Comparison of ENCODE assay signal across 8 cellular contexts in genomic region chr2:97662895-97663625, GRCh38. TPM values are rescaled to one million over a fixed set of nuclear protein-coding genes. Genes with fewer than 3 reads are reported as not detected.
DNase-seq lines count a peak whose midpoint lies in the region; ATAC-seq and TF ChIP-seq lines count a peak whose summit lies in the region.

No MANE protein-coding gene starts in this region.

- TF ChIP-seq CTCF in right atrium auricular region (IDR thresholded peaks at IDR 0.05): no peak
- no peak for TF ChIP-seq CTCF in vagina (IDR thresholded peaks at IDR 0.05)

- intact Hi-C loops in vagina (cut with DNase I): no loop called here

- in situ Hi-C loops in G401 (cut with HindIII; ENCODE audit: low sequenced_read_pairs): no loop called here

- peaks cover 23% of the 10 kb centered on the region for H3K4me1 Mint-ChIP-seq in T-helper 1 cell treated with Interleukin-12 subunit alpha and Interleukin-12 subunit beta and Interleukin-4 antibody, amounts not matched to agents 30 μg/mL and 1 μg/mL, for 36 hours (ENCODE audit: low read depth)

- H3K9me3 ChIP-seq in right atrium auricular region: no peaks in the 10 kb centered on the region
- no peaks in the 10 kb centered on the region for H3K9me3 ChIP-seq in vagina

- H3K27ac Mint-ChIP-seq in T-helper 1 cell treated with Interleukin-12 subunit alpha and Interleukin-12 subunit beta and Interleukin-4 antibody, amounts not matched to agents 30 μg/mL and 1 μg/mL, for 36 hours: peak overlapping the region; percentile 98

- peak in 1 of 2 donors; percentile 17 for TF ChIP-seq POLR2A in vagina (IDR thresholded peaks at IDR 0.05)

- H3K27ac ChIP-seq in angular gyrus (ENCODE audit: low read depth, low read length) (peak overlapping the region; percentile 86), right atrium auricular region (peak overlapping the region; percentile 96 to 99), rectal smooth muscle tissue (ENCODE audit: low read depth, low read length) (peak overlapping the region; percentile 59), vagina (peak overlapping the region; percentile 97)

- DNase-seq in G401 (ENCODE audit: low spot score): peak; percentile 78
- DNase-seq in KG1 (lab: John Stamatoyannopoulos, UW): peak; percentile 20
- DNase-seq in right atrium auricular region (ENCODE audit: low spot score): peak; percentile 80
- no peak for DNase-seq in vagina (ENCODE audit: extremely low spot score in 2 of 2)

- H3K27me3 ChIP-seq in right atrium auricular region (no peaks in the 10 kb centered on the region), rectal smooth muscle tissue (ENCODE audit: control insufficient read depth, insufficient read depth, low read length) (no peaks in the 10 kb centered on the region), vagina (no peaks in the 10 kb centered on the region)

- H3K9ac ChIP-seq in rectal smooth muscle tissue (ENCODE audit: low read length): peak overlapping the region; percentile 53

- H3K4me3 ChIP-seq in right atrium auricular region (peak overlapping the region; percentile 59 to 72), rectal smooth muscle tissue (ENCODE audit: low read length) (peak overlapping the region; percentile 66), vagina (peak overlapping the region; percentile 80 to 100)

- H3K36me3 ChIP-seq in right atrium auricular region (peaks cover 18% of the 10 kb centered on the region), rectal smooth muscle tissue (ENCODE audit: control insufficient read depth, insufficient read depth, low read length) (peaks cover 22% of the 10 kb centered on the region), vagina (peaks cover 0 to 12% of the 10 kb centered on the region in 2 donors)

- ATAC-seq in GM21786 (IDR thresholded peaks at IDR 0.05; ENCODE audit: unreplicated experiment): peak; percentile 40

- H3K4me1 ChIP-seq in right atrium auricular region (peaks cover 0 to 43% of the 10 kb centered on the region in 2 donors), rectal smooth muscle tissue (ENCODE audit: control insufficient read depth, insufficient read depth, low read length) (peaks cover 13% of the 10 kb centered on the region), vagina (peaks cover 42% of the 10 kb centered on the region)

- no peaks in the 10 kb centered on the region for H3K27me3 Mint-ChIP-seq in T-helper 1 cell treated with Interleukin-12 subunit alpha and Interleukin-12 subunit beta and Interleukin-4 antibody, amounts not matched to agents 30 μg/mL and 1 μg/mL, for 36 hours (ENCODE audit: low read depth)

- peak overlapping the region; percentile 92 for H3K4me3 Mint-ChIP-seq in T-helper 1 cell treated with Interleukin-12 subunit alpha and Interleukin-12 subunit beta and Interleukin-4 antibody, amounts not matched to agents 30 μg/mL and 1 μg/mL, for 36 hours

- peaks cover 9% of the 10 kb centered on the region for H3K36me3 Mint-ChIP-seq in T-helper 1 cell treated with Interleukin-12 subunit alpha and Interleukin-12 subunit beta and Interleukin-4 antibody, amounts not matched to agents 30 μg/mL and 1 μg/mL, for 36 hours (ENCODE audit: low read depth)

- no peaks in the 10 kb centered on the region for H3K9me3 Mint-ChIP-seq in T-helper 1 cell treated with Interleukin-12 subunit alpha and Interleukin-12 subunit beta and Interleukin-4 antibody, amounts not matched to agents 30 μg/mL and 1 μg/mL, for 36 hours

RNA-seq across cellular contexts. Expression of gene ACTR1B, which starts 0.8 kb away (rescaled TPM):
- total RNA-seq in G401 (2014; rRNA removed; shearing (Covaris generic)): 57.6 and 68.4 TPM in 2 replicates
- total RNA-seq in right atrium auricular region (10 to 100 TPM; 40.8 to 71.5 TPM), vagina (39.5 TPM)

RNA-seq across cellular contexts. Expression of gene C2orf92, which starts 6.5 kb away (rescaled TPM):
- total RNA-seq in G401 (2014; rRNA removed; shearing (Covaris generic)): 4.8 TPM in 1 of 2 replicates, not detected in the other
- total RNA-seq in right atrium auricular region (1 to 10 TPM; 3.0 to 3.1 TPM), vagina (11.0 TPM)

RNA-seq across cellular contexts. Expression of gene COX5B, which starts 17.2 kb away (rescaled TPM):
- 441 and 748 TPM in 2 replicates for total RNA-seq in G401 (2014; rRNA removed; shearing (Covaris generic))
- total RNA-seq in right atrium auricular region (1,000 to 10,000 TPM; 1,312 to 1,415 TPM), vagina (481 TPM)

RNA-seq across cellular contexts. Expression of gene ZAP70, which starts 50.3 kb away (rescaled TPM):
- not detected in 2 replicates for total RNA-seq in G401 (2014; rRNA removed; shearing (Covaris generic))
- total RNA-seq in right atrium auricular region (1 to 10 TPM in 1 of 2 donors, under 1 TPM in 1; 0.86 to 1.4 TPM), vagina (16.7 TPM)

Comparison
In these comparisons a context has a peak if more than half of its experiments do, and no peak if none do; other contexts are left out.
1. DNase-seq: peak in G401 (single experiment), KG1 (single experiment) and right atrium auricular region (single experiment); none in vagina (0 of 2).
2. Peak in every context shown above with its lines, with median percentiles within 50 percentile points of each other: H3K27ac ChIP-seq and H3K4me3 ChIP-seq.